22 cellular contexts compared by ENCODE assay signal in the genomic region with DNA sequence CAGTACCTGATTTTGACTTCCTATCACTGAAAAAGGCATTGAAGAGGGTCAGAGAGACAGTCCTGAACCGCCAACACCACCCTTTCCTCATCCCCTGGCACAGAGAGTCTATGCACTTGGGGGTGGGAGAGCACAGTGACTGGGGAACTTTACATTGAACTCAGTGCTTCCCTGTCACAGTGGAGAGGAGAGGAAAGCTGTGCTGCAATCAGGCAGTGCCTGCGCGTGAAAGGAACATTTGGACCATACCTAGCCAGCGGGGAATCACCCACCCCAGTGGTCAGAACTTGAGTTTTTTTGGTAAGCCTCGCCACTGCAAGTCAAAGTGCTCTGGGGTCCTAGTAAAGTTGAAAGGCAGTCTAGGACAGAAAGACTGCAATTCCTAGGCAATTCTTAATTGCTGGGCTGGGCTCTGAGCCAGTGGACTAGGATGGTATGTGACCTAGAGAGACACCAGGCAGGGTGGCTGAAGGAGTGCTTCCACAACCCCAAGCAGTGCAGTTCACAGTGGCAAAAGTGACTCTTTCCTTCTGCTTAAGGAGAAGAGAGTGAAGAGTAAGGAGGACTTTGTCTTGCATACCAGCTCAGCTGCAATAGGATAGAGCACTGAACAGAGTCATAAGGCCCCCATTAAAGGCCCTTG. TPM values are rescaled to one million over a fixed set of nuclear protein-coding genes. Genes with fewer than 3 reads are reported as not detected.
DNase-seq lines count a peak whose midpoint lies in the region; ATAC-seq, FAIRE-seq and TF ChIP-seq lines count a peak whose summit lies in the region.
"Had no signal": no experiment of that assay in that cellular context is flagged by ENCODE, and none has a peak within 500 bp of the region (broad histone marks: within the 10 kb centered on the region; RNA-seq: fewer than 3 reads in every experiment).

No MANE protein-coding gene starts in this region.

- H3F3A ChIP-seq in Loucy (ENCODE audit: low read depth) = no peaks in the 10 kb centered on the region

- no peak overlapping the region for H3K4me3 Mint-ChIP-seq in activated CD4-positive, alpha-beta T cell treated with anti-CD3 and anti-CD28 coated beads for 36 hours
- H3K4me3 Mint-ChIP-seq in activated T-helper 2 cell treated with anti-CD3 and anti-CD28 coated beads, Interferon-gamma antibody, Interleukin-2, Interleukin-4, amounts not matched to agents 10 μg/mL and 5 μg/mL and 100 μg/mL, durations not matched to agents 14 hours and 24 hours and 36 hours (ENCODE audit: low read depth) = no peak overlapping the region
- H3K4me3 Mint-ChIP-seq: CD4-positive, alpha-beta T cell had no signal

- no peak overlapping the region for H3K4me3 ChIP-seq in Loucy (ENCODE audit: low read length, poor library complexity, severe bottlenecking)
- H3K4me3 ChIP-seq in K562 = no peak overlapping the region
- H3K4me3 ChIP-seq: A549 had no signal

- no peaks in the 10 kb centered on the region for H3K9me2 ChIP-seq in Loucy (replicated peaks; ENCODE audit: low read depth, low read length)

- peak; percentile 20 for ATAC-seq in activated CD4-positive, alpha-beta T cell treated with anti-CD3 and anti-CD28 coated beads for 36 hours
- ATAC-seq in K562 (peak; percentile 45), GM18870 (IDR thresholded peaks at IDR 0.05; ENCODE audit: unreplicated experiment) (no peak)
- ATAC-seq: A549 had no signal

- TF ChIP-seq EP300 in K562 (IDR thresholded peaks at IDR 0.05; ENCODE audit: low read length) = no peak

- H3K9me3 Mint-ChIP-seq in activated CD4-positive, alpha-beta T cell treated with anti-CD3 and anti-CD28 coated beads for 36 hours (ENCODE audit: low read depth) = no peaks in the 10 kb centered on the region
- H3K9me3 Mint-ChIP-seq in activated T-helper 2 cell treated with anti-CD3 and anti-CD28 coated beads, Interferon-gamma antibody, Interleukin-2, Interleukin-4, amounts not matched to agents 10 μg/mL and 5 μg/mL and 100 μg/mL, durations not matched to agents 14 hours and 24 hours and 36 hours = peaks cover 7% of the 10 kb centered on the region
- H3K9me3 Mint-ChIP-seq: CD4-positive, alpha-beta T cell had no signal

- no peak overlapping the region for H3K27ac ChIP-seq in K562 (ENCODE audit: extremely low read depth, low read depth, low read length)
- H3K27ac ChIP-seq: A549, RWPE1 had no signal

- no peaks in the 10 kb centered on the region for H3K36me3 ChIP-seq in Loucy (ENCODE audit: insufficient read depth, low read length)
- no peaks in the 10 kb centered on the region for H3K36me3 ChIP-seq in K562 (ENCODE audit: control insufficient read depth, insufficient read depth, low read length)

- FAIRE-seq in K562 (lab: Jason Lieb, UNC) = no peak
- FAIRE-seq: A549 had no signal

- peak overlapping the region; percentile 50 for H2AFZ ChIP-seq in Loucy (ENCODE audit: low read length)
- no peak overlapping the region for H2AFZ ChIP-seq in K562 (ENCODE audit: low read depth, low read length)

- H3K27ac Mint-ChIP-seq in activated CD4-positive, alpha-beta T cell treated with anti-CD3 and anti-CD28 coated beads for 36 hours = peak overlapping the region; percentile 39
- H3K27ac Mint-ChIP-seq in activated T-helper 2 cell treated with anti-CD3 and anti-CD28 coated beads, Interferon-gamma antibody, Interleukin-2, Interleukin-4, amounts not matched to agents 10 μg/mL and 5 μg/mL and 100 μg/mL, durations not matched to agents 14 hours and 24 hours and 36 hours = no peak overlapping the region
- H3K27ac Mint-ChIP-seq: CD4-positive, alpha-beta T cell had no signal

- no peak for DNase-seq in activated CD4-positive, alpha-beta T cell treated with anti-CD3 and anti-CD28 coated beads for 36 hours
- DNase-seq in activated CD4-positive, alpha-beta T cell treated with anti-CD3 and anti-CD28 coated beads for 4 hours = no peak
- DNase-seq in AG08395 (ENCODE audit: low spot score) (peak; percentile 36), K562 (ENCODE audit: extremely low read depth in 1 of 4, low spot score in 3 of 4) (no peak), SW 1271 (lab: John Stamatoyannopoulos, UW) (no peak)
- no peak for DNase-seq in activated T-helper 2 cell treated with anti-CD3 and anti-CD28 coated beads, Interferon-gamma antibody, Interleukin-2, Interleukin-4, amounts not matched to agents 10 μg/mL and 5 μg/mL and 100 μg/mL, durations not matched to agents 14 hours and 24 hours and 36 hours (ENCODE audit: low spot score)
- DNase-seq: Calu3; CD4-positive, alpha-beta T cell; DMS79 treated with DMSO at 0.1 percent for 48 hours; GF-D8; HCEC 1CT; NCI-H1048; NCI-H146; NCI-H2081 treated with DMSO at 0.1 percent for 48 hours; NCI-H226; NCI-H526 treated with DMSO at 0.1 percent for 48 hours; NK-92 treated with Interleukin-12 subunit alpha and Interleukin-12 subunit beta, amount 100 ng/mL, for 24 hours had no signal

- no peak overlapping the region for H3K9ac ChIP-seq in Loucy (ENCODE audit: low read depth, low read length, poor library complexity, severe bottlenecking)
- H3K9ac ChIP-seq in K562 (ENCODE audit: insufficient read depth in 1 of 2, low read depth in 2 of 2, low read length in 2 of 2) = no peak overlapping the region; a peak in 1 of 4 replicates

- in situ Hi-C loops in K562 (cut with MboI) = no loop called here

- peaks cover 2% of the 10 kb centered on the region for H3K27me3 Mint-ChIP-seq in activated CD4-positive, alpha-beta T cell treated with anti-CD3 and anti-CD28 coated beads for 36 hours
- peaks cover 14% of the 10 kb centered on the region for H3K27me3 Mint-ChIP-seq in activated T-helper 2 cell treated with anti-CD3 and anti-CD28 coated beads, Interferon-gamma antibody, Interleukin-2, Interleukin-4, amounts not matched to agents 10 μg/mL and 5 μg/mL and 100 μg/mL, durations not matched to agents 14 hours and 24 hours and 36 hours (ENCODE audit: low read depth)
- H3K27me3 Mint-ChIP-seq: CD4-positive, alpha-beta T cell had no signal

- 48% methylated on average over 5 of the region's 5 CpGs for WGBS in K562 (ENCODE audit: insufficient coverage, low coverage, missing lambda C conversion rate)

- POLR2A ChIA-PET in activated CD4-positive, alpha-beta T cell treated with anti-CD3 and anti-CD28 coated beads for 36 hours (lab: Charles Lee) = no interaction called here
- POLR2A ChIA-PET in K562 (lab: Yijun Ruan, JAX) = no interaction called here

- H3K4me2 ChIP-seq in Loucy (ENCODE audit: low read depth, low read length, poor library complexity, severe bottlenecking) (peak overlapping the region; percentile 62), K562 (ENCODE audit: insufficient read depth, low read length) (no peak overlapping the region)
- H3K4me2 ChIP-seq: A549 had no signal

- TF ChIP-seq CTCF in Loucy (conservative IDR thresholded peaks at IDR 0.05; ENCODE audit: low read length) (no peak), K562 (IDR thresholded peaks at IDR 0.05 in 2 of 3, conservative IDR thresholded peaks at IDR 0.05 in 1 of 3; ENCODE audit: insufficient read depth in 2 of 3, low read depth in 1 of 3, low read length in 3 of 3) (no peak)

- H3K9me3 ChIP-seq in Loucy (ENCODE audit: insufficient read depth, low read depth, low read length) = peaks cover 3% of the 10 kb centered on the region; the same call in 1 of the 2 replicates
- no peaks in the 10 kb centered on the region for H3K9me3 ChIP-seq in K562 (replicated peaks; ENCODE audit: control insufficient read depth, insufficient read depth, low read depth, low read length)
- H3K9me3 ChIP-seq: A549 had no signal

- BruUV-seq in K562 (replicated peaks; lab: Mats Ljungman, UMichigan) = no TSS peak

- intact Hi-C loops in activated CD4-positive, alpha-beta T cell treated with anti-CD3 and anti-CD28 coated beads for 36 hours (cut with DNase I, micrococcal nuclease) = no loop called here
- intact Hi-C loops in K562 (cut with micrococcal nuclease) = no loop called here
- intact Hi-C loops in activated T-helper 2 cell treated with anti-CD3 and anti-CD28 coated beads, Interferon-gamma antibody, Interleukin-2, Interleukin-4, amounts not matched to agents 10 μg/mL and 5 μg/mL and 100 μg/mL, durations not matched to agents 14 hours and 24 hours and 36 hours (cut with micrococcal nuclease) = no loop called here

- H4K20me1 ChIP-seq in Loucy (ENCODE audit: insufficient read depth, low read length, poor library complexity, severe bottlenecking) (no peaks in the 10 kb centered on the region), K562 (replicated peaks; ENCODE audit: control insufficient read depth, insufficient read depth, low read length) (no peaks in the 10 kb centered on the region)

- no peaks in the 10 kb centered on the region for H3K79me2 ChIP-seq in Loucy (ENCODE audit: insufficient read depth, low read length)
- H3K79me2 ChIP-seq in K562 (ENCODE audit: control insufficient read depth, insufficient read depth, low read length) = no peaks in the 10 kb centered on the region

- no peak for TF ChIP-seq POLR2A in K562 (conservative IDR thresholded peaks at IDR 0.05)

- CTCF ChIA-PET in activated CD4-positive, alpha-beta T cell treated with anti-CD3 and anti-CD28 coated beads for 36 hours (lab: Charles Lee) = interaction anchor here (0.6 to 2.7 kb wide), 2 partner anchors 9 to 63 kb away, joined by 3 to 7 read pairs; no protein-coding TSS in a partner anchor
- CTCF ChIA-PET in K562 (lab: Yijun Ruan, JAX; ENCODE audit: low intra/inter-chr PET ratio) = no interaction called here

- H3K36me3 Mint-ChIP-seq in activated CD4-positive, alpha-beta T cell treated with anti-CD3 and anti-CD28 coated beads for 36 hours (ENCODE audit: low read depth) = no peaks in the 10 kb centered on the region
- H3K36me3 Mint-ChIP-seq in activated T-helper 2 cell treated with anti-CD3 and anti-CD28 coated beads, Interferon-gamma antibody, Interleukin-2, Interleukin-4, amounts not matched to agents 10 μg/mL and 5 μg/mL and 100 μg/mL, durations not matched to agents 14 hours and 24 hours and 36 hours (ENCODE audit: low read depth) = no peaks in the 10 kb centered on the region

- no peak for TF ChIP-seq RAD21 in K562 (CRISPR knock-in tag; conservative IDR thresholded peaks at IDR 0.05 in 1 of 2, IDR thresholded peaks at IDR 0.05 in 1 of 2)

- no peaks in the 10 kb centered on the region for H3K9me1 ChIP-seq in K562 (ENCODE audit: control insufficient read depth, insufficient read depth, low read length)

- no peaks in the 10 kb centered on the region for H3K27me3 ChIP-seq in Loucy (ENCODE audit: insufficient read depth, low read length, poor library complexity, severe bottlenecking)
- no peaks in the 10 kb centered on the region for H3K27me3 ChIP-seq in K562 (ENCODE audit: control insufficient read depth in 2 of 2, insufficient read depth in 2 of 2, low read length in 2 of 2)

- peaks cover 14% of the 10 kb centered on the region for H3K4me1 Mint-ChIP-seq in activated CD4-positive, alpha-beta T cell treated with anti-CD3 and anti-CD28 coated beads for 36 hours
- H3K4me1 Mint-ChIP-seq in activated T-helper 2 cell treated with anti-CD3 and anti-CD28 coated beads, Interferon-gamma antibody, Interleukin-2, Interleukin-4, amounts not matched to agents 10 μg/mL and 5 μg/mL and 100 μg/mL, durations not matched to agents 14 hours and 24 hours and 36 hours (ENCODE audit: low read depth) = peaks cover 9% of the 10 kb centered on the region

- H3K4me1 ChIP-seq in Loucy (ENCODE audit: insufficient read depth, low read length, poor library complexity, severe bottlenecking) (peaks cover 22% of the 10 kb centered on the region), K562 (replicated peaks in 1 of 2; ENCODE audit: control insufficient read depth in 2 of 2, insufficient read depth in 2 of 2, low read length in 2 of 2) (no peaks in the 10 kb centered on the region)
- H3K4me1 ChIP-seq: A549 had no signal

RNA-seq across cellular contexts. Expression of a gene that starts 9.4 kb away (rescaled TPM):
- 10 to 100 TPM; 14.6 to 20.6 TPM for total RNA-seq in activated CD4-positive, alpha-beta T cell treated with anti-CD3 and anti-CD28 coated beads for 36 hours
- total RNA-seq in K562 (2011; cell fraction: chromatin; rRNA removed; ENCODE audit: low replicate concordance) = not detected in 2 replicates
- total RNA-seq in K562 (2011; cell fraction: nucleolus; rRNA removed) = not detected in 2 replicates
- not detected in 2 replicates for total RNA-seq in K562 (2011; cell fraction: nucleoplasm; rRNA removed)
- not detected in 2 replicates for total RNA-seq in K562 (2014; rRNA removed)
- total RNA-seq in K562 (2014; rRNA removed; fragmentation: Illumina TruSeq; extraction: Trizol) = not detected in 2 replicates
- not detected in 2 replicates for total RNA-seq in K562 (2015; rRNA removed; fragmentation: Illumina TruSeq; extraction: Trizol)
- total RNA-seq in K562 (2021) = not detected in 2 replicates
- polyA plus RNA-seq in K562 (2011; rRNA removed) = not detected in 2 replicates
- polyA plus RNA-seq in K562 (2011; cell fraction: cytosol; rRNA removed) = not detected in 2 replicates
- not detected in 2 replicates for polyA plus RNA-seq in K562 (2011; cell fraction: nucleus; rRNA removed)
- polyA plus RNA-seq in K562 (2012) = not detected in 2 replicates
- not detected in 2 replicates for polyA plus RNA-seq in K562 (2014; fragmentation: Illumina TruSeq; extraction: Trizol)
- polyA plus RNA-seq in K562 (2014; fragmentation: Nextera tagmentation; extraction: Ambion mirVana) = not detected
- polyA plus RNA-seq in K562 (2014; rRNA removed) = 0.19 TPM in 1 of 2 replicates, not detected in the other
- not detected in 2 replicates for polyA minus RNA-seq in K562 (2011; rRNA and poly(A)+ RNA removed)
- not detected in 2 replicates for polyA minus RNA-seq in K562 (2011; cell fraction: cytosol; rRNA and poly(A)+ RNA removed)
- not detected in 2 replicates for polyA minus RNA-seq in K562 (2011; cell fraction: nucleus; rRNA and poly(A)+ RNA removed)
- total RNA-seq in activated T-helper 2 cell treated with anti-CD3 and anti-CD28 coated beads, Interferon-gamma antibody, Interleukin-2, Interleukin-4, amounts not matched to agents 10 μg/mL and 5 μg/mL and 100 μg/mL, durations not matched to agents 14 hours and 24 hours and 36 hours = 16.5 and 17.7 TPM in 2 replicates
- total RNA-seq: HT1080 had no signal

RNA-seq across cellular contexts. Expression of a gene that starts 21.9 kb away (rescaled TPM):
- total RNA-seq in activated CD4-positive, alpha-beta T cell treated with anti-CD3 and anti-CD28 coated beads for 36 hours = 10 to 100 TPM; 57.9 to 61.1 TPM
- 82.2 and 217 TPM in 2 replicates for total RNA-seq in K562 (2011; cell fraction: chromatin; rRNA removed; ENCODE audit: low replicate concordance)
- total RNA-seq in K562 (2011; cell fraction: nucleolus; rRNA removed) = 68.7 and 80.4 TPM in 2 replicates
- 134 and 246 TPM in 2 replicates for total RNA-seq in K562 (2011; cell fraction: nucleoplasm; rRNA removed)
- 27.8 and 67.8 TPM in 2 replicates for total RNA-seq in K562 (2014; rRNA removed)
- 66.4 and 69.8 TPM in 2 replicates for total RNA-seq in K562 (2014; rRNA removed; fragmentation: Illumina TruSeq; extraction: Trizol)
- 68.0 and 75.3 TPM in 2 replicates for total RNA-seq in K562 (2015; rRNA removed; fragmentation: Illumina TruSeq; extraction: Trizol)
- 47.8 and 55.5 TPM in 2 replicates for total RNA-seq in K562 (2021)
- polyA plus RNA-seq in K562 (2011; rRNA removed) = 71.1 and 74.1 TPM in 2 replicates
- 21.4 and 26.5 TPM in 2 replicates for polyA plus RNA-seq in K562 (2011; cell fraction: cytosol; rRNA removed)
- polyA plus RNA-seq in K562 (2011; cell fraction: nucleus; rRNA removed) = 119 and 157 TPM in 2 replicates
- polyA plus RNA-seq in K562 (2012) = 46.0 and 53.7 TPM in 2 replicates
- polyA plus RNA-seq in K562 (2014; fragmentation: Illumina TruSeq; extraction: Trizol) = 72.3 and 85.5 TPM in 2 replicates
- 10 to 100 TPM; 25.3 to 34.3 TPM for polyA plus RNA-seq in K562 (2014; fragmentation: Nextera tagmentation; extraction: Ambion mirVana)
- polyA plus RNA-seq in K562 (2014; rRNA removed) = 78.4 and 81.8 TPM in 2 replicates
- 60.0 and 63.7 TPM in 2 replicates for polyA minus RNA-seq in K562 (2011; rRNA and poly(A)+ RNA removed)
- polyA minus RNA-seq in K562 (2011; cell fraction: cytosol; rRNA and poly(A)+ RNA removed) = 31.0 and 32.4 TPM in 2 replicates
- 114 and 142 TPM in 2 replicates for polyA minus RNA-seq in K562 (2011; cell fraction: nucleus; rRNA and poly(A)+ RNA removed)
- 86.7 and 88.5 TPM in 2 replicates for total RNA-seq in activated T-helper 2 cell treated with anti-CD3 and anti-CD28 coated beads, Interferon-gamma antibody, Interleukin-2, Interleukin-4, amounts not matched to agents 10 μg/mL and 5 μg/mL and 100 μg/mL, durations not matched to agents 14 hours and 24 hours and 36 hours

RNA-seq across cellular contexts. Expression of a gene that starts 42.5 kb away (rescaled TPM):
- under 1 TPM in 1 of 2 experiments, not detected in 1; 0.12 TPM for total RNA-seq in activated CD4-positive, alpha-beta T cell treated with anti-CD3 and anti-CD28 coated beads for 36 hours
- 0.23 and 0.69 TPM in 2 replicates for total RNA-seq in K562 (2011; cell fraction: chromatin; rRNA removed; ENCODE audit: low replicate concordance)
- total RNA-seq in K562 (2011; cell fraction: nucleolus; rRNA removed) = 0.17 TPM in 1 of 2 replicates, not detected in the other
- total RNA-seq in K562 (2011; cell fraction: nucleoplasm; rRNA removed) = 0.15 TPM in 1 of 2 replicates, not detected in the other
- total RNA-seq in K562 (2014; rRNA removed) = not detected in 2 replicates
- total RNA-seq in K562 (2014; rRNA removed; fragmentation: Illumina TruSeq; extraction: Trizol) = not detected in 2 replicates
- not detected in 2 replicates for total RNA-seq in K562 (2015; rRNA removed; fragmentation: Illumina TruSeq; extraction: Trizol)
- not detected in 2 replicates for total RNA-seq in K562 (2021)
- 0.05 TPM in 1 of 2 replicates, not detected in the other for polyA plus RNA-seq in K562 (2011; rRNA removed)
- 0.07 TPM in 1 of 2 replicates, not detected in the other for polyA plus RNA-seq in K562 (2011; cell fraction: cytosol; rRNA removed)
- 0.04 and 0.24 TPM in 2 replicates for polyA plus RNA-seq in K562 (2011; cell fraction: nucleus; rRNA removed)
- 0.03 TPM in 1 of 2 replicates, not detected in the other for polyA plus RNA-seq in K562 (2012)
- polyA plus RNA-seq in K562 (2014; fragmentation: Illumina TruSeq; extraction: Trizol) = not detected in 2 replicates
- polyA plus RNA-seq in K562 (2014; fragmentation: Nextera tagmentation; extraction: Ambion mirVana) = not detected
- not detected in 2 replicates for polyA plus RNA-seq in K562 (2014; rRNA removed)
- polyA minus RNA-seq in K562 (2011; rRNA and poly(A)+ RNA removed) = 0.39 TPM in 1 of 2 replicates, not detected in the other
- not detected in 2 replicates for polyA minus RNA-seq in K562 (2011; cell fraction: cytosol; rRNA and poly(A)+ RNA removed)
- polyA minus RNA-seq in K562 (2011; cell fraction: nucleus; rRNA and poly(A)+ RNA removed) = 0.11 and 0.13 TPM in 2 replicates
- total RNA-seq in activated T-helper 2 cell treated with anti-CD3 and anti-CD28 coated beads, Interferon-gamma antibody, Interleukin-2, Interleukin-4, amounts not matched to agents 10 μg/mL and 5 μg/mL and 100 μg/mL, durations not matched to agents 14 hours and 24 hours and 36 hours = 0.05 TPM in 1 of 2 replicates, not detected in the other
- total RNA-seq: Calu3, HT1080 had no signal
- polyA plus RNA-seq: A549 had no signal

Comparison
In these comparisons a context has a peak if more than half of its experiments do, and no peak if none do; other contexts are left out.
1. RNA of a gene that starts 9.4 kb away (total RNA-seq): 14.6 to 20.6 TPM in activated CD4-positive, alpha-beta T cell treated with anti-CD3 and anti-CD28 coated beads for 36 hours and 16.5 to 17.7 TPM in activated T-helper 2 cell treated with anti-CD3 and anti-CD28 coated beads, Interferon-gamma antibody, Interleukin-2, Interleukin-4, amounts not matched to agents 10 μg/mL and 5 μg/mL and 100 μg/mL, durations not matched to agents 14 hours and 24 hours and 36 hours; not detected in K562; every median in the first group is over 10 times any median in the second.